20 cellular contexts compared by ENCODE assay signal in genomic region chr2:234976479-234977227, GRCh38. TPM values are rescaled to one million over a fixed set of nuclear protein-coding genes. Genes with fewer than 3 reads are reported as not detected.
A peak's percentile ranks its signal among the peaks of the same experiment; 100 is the strongest.
DNase-seq lines count a peak whose midpoint lies in the region; ATAC-seq, FAIRE-seq and TF ChIP-seq lines count a peak whose summit lies in the region.
"Had no signal": no experiment of that assay in that cellular context is flagged by ENCODE, and none has a peak within 500 bp of the region (broad histone marks: within the 10 kb centered on the region; RNA-seq: fewer than 3 reads in every experiment).

No MANE protein-coding gene starts in this region.

- peaks cover 3% of the 10 kb centered on the region for H3K9me3 Mint-ChIP-seq in astrocyte (ENCODE audit: unreplicated experiment)

- intact Hi-C loops in pancreas (cut with DNase I), result no loop called here

- H3K36me3 ChIP-seq in astrocyte (ENCODE audit: insufficient read depth, low read length) (peaks cover 19% of the 10 kb centered on the region), pancreas (no peaks in the 10 kb centered on the region)

- peaks cover 67% of the 10 kb centered on the region for H3K4me1 Mint-ChIP-seq in astrocyte (ENCODE audit: low read depth, unreplicated experiment)
- H3K4me1 Mint-ChIP-seq: CD4-positive, CD25-positive, alpha-beta regulatory T cell had no signal

- peak in 2 of 4 donors; percentile 6 to 8 for ATAC-seq in pancreas
- ATAC-seq in SK-N-SH treated with all-trans-retinoic acid at 6 μM for 48 hours, result no peak
- ATAC-seq in GM18520 (IDR thresholded peaks at IDR 0.05; ENCODE audit: unreplicated experiment), result no peak
- ATAC-seq: PC-3, Right ventricle myocardium inferior had no signal

- no peak overlapping the region for H3K4me2 ChIP-seq in astrocyte (ENCODE audit: low read length)

- 33 to 35% methylated on average over 18 of the region's 18 CpGs for WGBS in pancreas, 2 donors

- DNase-seq in NCI-H2029 (lab: John Stamatoyannopoulos, UW) (peak; percentile 34), astrocyte (ENCODE audit: low read depth) (no peak), pancreas (peak in 1 of 6 donors; percentile 37), NCI-H2196 (lab: John Stamatoyannopoulos, UW; ENCODE audit: unreplicated experiment) (no peak)
- DNase-seq: AML-193; Calu3; CD4-positive, CD25-positive, alpha-beta regulatory T cell; DMS79; GOT3; Karpas-422; NCI-H187 treated with DMSO at 0.1 percent for 48 hours; NCI-H2227 treated with DMSO at 0.1 percent for 48 hours; NCI-H69; PC-3 had no signal

- H3K4me3 ChIP-seq in astrocyte (ENCODE audit: insufficient read depth, low read depth, low read length) (no peak overlapping the region), pancreas (no peak overlapping the region)

- no peaks in the 10 kb centered on the region for H3K27me3 Mint-ChIP-seq in astrocyte (ENCODE audit: low read depth, unreplicated experiment)

- no peak overlapping the region for H2AFZ ChIP-seq in astrocyte (ENCODE audit: low read depth, low read length)

- H3K4me1 ChIP-seq in astrocyte (ENCODE audit: insufficient read depth, low read length) (peaks cover 65% of the 10 kb centered on the region), pancreas (peaks cover 67 to 79% (median 74%) of the 10 kb centered on the region in 3 donors)

- peaks cover 35% of the 10 kb centered on the region for H3K36me3 Mint-ChIP-seq in astrocyte (ENCODE audit: low read depth, unreplicated experiment)
- H3K36me3 Mint-ChIP-seq: CD4-positive, CD25-positive, alpha-beta regulatory T cell had no signal

- H3K79me2 ChIP-seq in astrocyte (ENCODE audit: insufficient read depth, low read length), result peaks cover 92% of the 10 kb centered on the region

- no peak overlapping the region for H3K4me3 Mint-ChIP-seq in astrocyte (ENCODE audit: unreplicated experiment)
- H3K4me3 Mint-ChIP-seq: CD4-positive, CD25-positive, alpha-beta regulatory T cell had no signal

- no peak overlapping the region for H3K9ac ChIP-seq in astrocyte (ENCODE audit: low read length)

- FAIRE-seq in astrocyte (lab: Jason Lieb, UNC), result no peak
- no peak for FAIRE-seq in pancreas (lab: Jason Lieb, UNC)
- FAIRE-seq: G401.6, GM12892 had no signal

- H3K27ac ChIP-seq in C4-2B (peak overlapping the region; percentile 100), astrocyte (ENCODE audit: low read depth, low read length) (no peak overlapping the region), pancreas (peak overlapping the region; percentile 20 to 87 (median 68))

- H3K27ac Mint-ChIP-seq in astrocyte (ENCODE audit: unreplicated experiment), result peak overlapping the region; percentile 58
- H3K27ac Mint-ChIP-seq: CD4-positive, CD25-positive, alpha-beta regulatory T cell had no signal

- H3K9me3 ChIP-seq in astrocyte (ENCODE audit: insufficient read depth, low read depth, low read length) (no peaks in the 10 kb centered on the region), pancreas (no peaks in the 10 kb centered on the region)

- TF ChIP-seq CTCF in C4-2B (conservative IDR thresholded peaks at IDR 0.05), result no peak
- no peak for TF ChIP-seq CTCF in astrocyte (IDR thresholded peaks at IDR 0.05; ENCODE audit: insufficient read depth, low read depth, low read length)
- TF ChIP-seq CTCF in pancreas (IDR thresholded peaks at IDR 0.05), result no peak

- no peaks in the 10 kb centered on the region for H3K27me3 ChIP-seq in astrocyte (ENCODE audit: insufficient read depth, low read length)
- no peaks in the 10 kb centered on the region for H3K27me3 ChIP-seq in pancreas

- peaks cover 89% of the 10 kb centered on the region for H4K20me1 ChIP-seq in astrocyte (ENCODE audit: insufficient read depth, low read length)

TF ChIP-seq in SK-N-SH treated with all-trans-retinoic acid at 6 μM for 48 hours, 23 proteins besides CTCF, POLR2A, EP300 and RAD21:
- TF ChIP-seq BACH2 (CRISPR knock-in tag; IDR thresholded peaks at IDR 0.05; ENCODE audit: borderline replicate concordance) (no peak), TCF4 (CRISPR knock-in tag; IDR thresholded peaks at IDR 0.05; ENCODE audit: borderline replicate concordance) (no peak), SNAI2 (CRISPR knock-in tag; IDR thresholded peaks at IDR 0.05) (no peak), OSR1 (CRISPR knock-in tag; IDR thresholded peaks at IDR 0.05) (no peak), ARNTL (CRISPR knock-in tag; IDR thresholded peaks at IDR 0.05; ENCODE audit: borderline replicate concordance, low read depth) (no peak), TSHZ2 (CRISPR knock-in tag; IDR thresholded peaks at IDR 0.05) (no peak), ZC3H10 (CRISPR knock-in tag; IDR thresholded peaks at IDR 0.05) (no peak), POU6F1 (CRISPR knock-in tag; IDR thresholded peaks at IDR 0.05; ENCODE audit: borderline replicate concordance, low read depth) (no peak), ZNF70 (CRISPR knock-in tag; IDR thresholded peaks at IDR 0.05) (no peak), PATZ1 (CRISPR knock-in tag; IDR thresholded peaks at IDR 0.05; ENCODE audit: borderline replicate concordance) (no peak), ZNF8 (CRISPR knock-in tag; IDR thresholded peaks at IDR 0.05) (no peak), TOX (CRISPR knock-in tag; IDR thresholded peaks at IDR 0.05; ENCODE audit: borderline replicate concordance) (no peak), ZFP3 (CRISPR knock-in tag; IDR thresholded peaks at IDR 0.05) (no peak), ISL1 (CRISPR knock-in tag; IDR thresholded peaks at IDR 0.05) (no peak), CREB5 (CRISPR knock-in tag; IDR thresholded peaks at IDR 0.05; ENCODE audit: low read depth) (no peak)
TF ChIP-seq in SK-N-SH treated with all-trans-retinoic acid at 6 μM for 48 hours: peak in this region for 0.

RNA-seq across cellular contexts. Expression of gene SH3BP4, which starts 24.8 kb away (rescaled TPM):
- total RNA-seq in astrocyte (117 and 127 TPM in 2 replicates), pancreas (10 to 100 TPM; 61.6 to 99.7 (median 64.0) TPM)
- polyA plus RNA-seq in pancreas, result 10 to 100 TPM; 20.5 to 22.1 TPM
- polyA plus RNA-seq: CD4-positive, CD25-positive, alpha-beta regulatory T cell had no signal
